8 cellular contexts compared by ENCODE assay signal in the genomic region with DNA sequence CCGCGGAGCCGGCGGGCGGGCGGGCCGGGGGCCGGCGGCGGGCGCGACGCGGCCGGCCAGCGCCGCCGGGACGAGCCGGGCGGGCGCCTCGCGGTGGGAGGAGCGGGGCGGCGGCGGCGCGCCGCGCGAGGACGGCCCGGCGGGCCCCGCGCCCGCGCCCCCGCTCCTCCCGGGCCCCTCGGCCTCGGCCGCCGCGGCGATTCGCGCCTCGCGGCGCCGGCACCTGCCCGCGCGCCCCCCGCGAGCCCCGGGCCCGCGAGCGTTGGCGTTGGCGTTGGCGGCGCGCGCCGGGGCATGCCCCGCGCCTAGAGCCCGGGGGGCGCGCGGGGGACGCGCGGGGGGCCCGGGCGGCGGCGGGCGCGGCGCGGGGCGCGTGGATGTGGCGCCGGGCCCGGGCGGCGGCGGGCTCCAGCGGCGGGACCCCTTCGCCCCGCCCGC. TPM values are rescaled to one million over a fixed set of nuclear protein-coding genes. Genes with fewer than 3 reads are reported as not detected.
DNase-seq lines count a peak whose midpoint lies in the region; ATAC-seq and TF ChIP-seq lines count a peak whose summit lies in the region.

A gene (plus strand): TSS at position 163 of the 438 bp plus-strand sequence. CDS start 448 bp downstream, outside the sequence.

- no peak for ATAC-seq in DND-41 (ENCODE audit: insufficient read depth, low read depth)
- ATAC-seq in omental fat pad (ENCODE audit: low FRiP score): no peak
- ATAC-seq in GM21515 (IDR thresholded peaks at IDR 0.05; ENCODE audit: unreplicated experiment): no peak

- peak within 1 kb of the TSS; percentile 78 for H3K9ac ChIP-seq in DND-41 (ENCODE audit: low read depth, low read length)

- H3K4me1 ChIP-seq in DND-41 (ENCODE audit: insufficient read depth, low read length) (peaks cover 46% of the 10 kb centered on the region), SJSA1 (replicated peaks) (peaks cover 52% of the 10 kb centered on the region)

- no peaks in the 10 kb centered on the region for H3K9me3 ChIP-seq in DND-41 (ENCODE audit: insufficient read depth, low read length, severe bottlenecking)
- peaks cover 3% of the 10 kb centered on the region; the same call in 1 of the 2 replicates for H3K9me3 ChIP-seq in SJSA1 (replicated peaks)

- H3K36me3 ChIP-seq in DND-41 (ENCODE audit: insufficient read depth, low read length): peaks cover 18% of the 10 kb centered on the region; the same call in 1 of the 2 replicates
- H3K36me3 ChIP-seq in SJSA1: peaks cover 50% of the 10 kb centered on the region

- peaks cover 46% of the 10 kb centered on the region for H3K79me2 ChIP-seq in DND-41 (ENCODE audit: insufficient read depth, low read length)

- H3K4me3 ChIP-seq in DND-41 (ENCODE audit: low read depth in 1 of 2, low read length in 2 of 2): peak within 1 kb of the TSS; percentile 50 to 91
- peak within 1 kb of the TSS; percentile 100 for H3K4me3 ChIP-seq in SJSA1
- peak within 1 kb of the TSS; percentile 81 for H3K4me3 ChIP-seq in fibroblast of pulmonary artery (replicated peaks; ENCODE audit: low read depth, low read length)

- H3K27me3 ChIP-seq in DND-41 (ENCODE audit: insufficient read depth, low read length, poor library complexity) (peaks cover 7% of the 10 kb centered on the region), SJSA1 (replicated peaks) (no peaks in the 10 kb centered on the region)

- DNase-seq in DND-41: no peak
- DNase-seq in SJSA1 (ENCODE audit: low read depth in 1 of 2, low spot score in 2 of 2): no peak
- no peak for DNase-seq in fibroblast of pulmonary artery (ENCODE audit: low read depth)
- DNase-seq in omental fat pad (ENCODE audit: low spot score): no peak
- DNase-seq in NCI-H146 treated with DMSO at 0.1 percent for 48 hours (lab: John Stamatoyannopoulos, UW; ENCODE audit: unreplicated experiment): no peak
- DNase-seq in CD1c-positive myeloid dendritic cell (ENCODE audit: extremely low spot score): no peak
- DNase-seq in RPMI8226: no peak

- peaks cover 61% of the 10 kb centered on the region for H4K20me1 ChIP-seq in DND-41 (ENCODE audit: insufficient read depth, low read length)

- peak within 1 kb of the TSS; percentile 63 for H3K27ac ChIP-seq in DND-41 (ENCODE audit: low read length)
- H3K27ac ChIP-seq in SJSA1: peak within 1 kb of the TSS; percentile 100

- peak within 1 kb of the TSS; percentile 78 for H3K4me2 ChIP-seq in DND-41 (ENCODE audit: insufficient read depth, low read length)

- TF ChIP-seq CTCF in DND-41 (IDR thresholded peaks at IDR 0.05; ENCODE audit: borderline replicate concordance, extremely low read depth, low read length, poor library complexity, severe bottlenecking) (no peak), fibroblast of pulmonary artery (IDR thresholded peaks at IDR 0.05; ENCODE audit: low read length, missing control alignments) (no peak), omental fat pad (IDR thresholded peaks at IDR 0.05) (no peak)

- peak within 1 kb of the TSS; percentile 64 for H2AFZ ChIP-seq in DND-41 (ENCODE audit: low read depth, low read length)

RNA-seq across cellular contexts. Expression of the gene that starts here (rescaled TPM):
- total RNA-seq in SJSA1 (2014; rRNA removed; shearing (Covaris generic)): 9.6 and 24.3 TPM in 2 replicates
- total RNA-seq in omental fat pad: 10 to 100 TPM; 35.3 to 54.0 (median 47.3) TPM
